Comparison of ENCODE assay signal across 11 cellular contexts in genomic region chr11:34308821-34309585, GRCh38. TPM values are rescaled to one million over a fixed set of nuclear protein-coding genes. Genes with fewer than 3 reads are reported as not detected.
DNase-seq lines count a peak whose midpoint lies in the region; ATAC-seq and TF ChIP-seq lines count a peak whose summit lies in the region.
"Had no signal": no experiment of that assay in that cellular context is flagged by ENCODE, and none has a peak within 500 bp of the region (broad histone marks: within the 10 kb centered on the region; RNA-seq: fewer than 3 reads in every experiment).

No MANE protein-coding gene starts in this region.

- peak; percentile 64 for DNase-seq in GM04504 (ENCODE audit: low read depth)
- DNase-seq in RWPE2 (ENCODE audit: low spot score): no peak
- DNase-seq in glomerular visceral epithelial cell (ENCODE audit: extremely low spot score): peak; percentile 61
- DNase-seq in NCI-H2107 treated with DMSO at 0.1 percent for 48 hours (lab: John Stamatoyannopoulos, UW; ENCODE audit: unreplicated experiment): no peak
- DNase-seq in activated CD4-positive, alpha-beta T cell treated with anti-CD3 and anti-CD28 coated beads for 4 hours: no peak
- no peak for DNase-seq in brain microvascular endothelial cell
- DNase-seq: COR-L47, erythroblast, KG1 had no signal

- H3K4me1 ChIP-seq in RWPE2 (ENCODE audit: insufficient read depth, poor library complexity, severe bottlenecking) (peaks cover 14% of the 10 kb centered on the region), skeletal muscle tissue (ENCODE audit: control insufficient read depth in 3 of 3, insufficient read depth in 3 of 3, low read length in 3 of 3) (peaks cover 44 to 64% (median 52%) of the 10 kb centered on the region in 3 donors)

- H3K36me3 ChIP-seq in RWPE2 (ENCODE audit: low read depth) (no peaks in the 10 kb centered on the region), skeletal muscle tissue (ENCODE audit: control insufficient read depth in 3 of 3, insufficient read depth in 3 of 3, low read length in 3 of 3) (no peaks in the 10 kb centered on the region), brain microvascular endothelial cell (replicated peaks) (no peaks in the 10 kb centered on the region)

- H3K9ac ChIP-seq in skeletal muscle tissue (ENCODE audit: low read depth in 1 of 3, low read length in 3 of 3): peak overlapping the region in 1 of 3 donors; percentile 60

- H3K9me3 ChIP-seq in RWPE2 (ENCODE audit: severe bottlenecking) (no peaks in the 10 kb centered on the region), skeletal muscle tissue (ENCODE audit: control insufficient read depth in 3 of 3, low read length in 3 of 3) (no peaks in the 10 kb centered on the region)

- H3K4me3 ChIP-seq in RWPE2 (ENCODE audit: severe bottlenecking) (no peak overlapping the region), skeletal muscle tissue (ENCODE audit: low read length in 3 of 3) (no peak overlapping the region), brain microvascular endothelial cell (ENCODE audit: low read depth, low read length) (no peak overlapping the region)

- H3K27ac ChIP-seq in RWPE2 (ENCODE audit: poor library complexity, severe bottlenecking) (peak overlapping the region; percentile 10), skeletal muscle tissue (ENCODE audit: low read depth, low read length) (peak overlapping the region; percentile 94), brain microvascular endothelial cell (no peak overlapping the region)

- ATAC-seq in RWPE2 (ENCODE audit: low read depth) (no peak), GM19463 (IDR thresholded peaks at IDR 0.05; ENCODE audit: unreplicated experiment) (no peak)

- in situ Hi-C loops in brain microvascular endothelial cell (cut with HindIII; ENCODE audit: low pct_ligation_motif_present, low sequenced_read_pairs): no loop called here

- TF ChIP-seq CTCF in RWPE2 (IDR thresholded peaks at IDR 0.05; ENCODE audit: poor library complexity, severe bottlenecking) (no peak), brain microvascular endothelial cell (IDR thresholded peaks at IDR 0.05; ENCODE audit: low read depth, low read length, missing control alignments) (no peak)

- H3K27me3 ChIP-seq in RWPE2 (ENCODE audit: insufficient read depth, poor library complexity, severe bottlenecking): no peaks in the 10 kb centered on the region
- H3K27me3 ChIP-seq in skeletal muscle tissue (ENCODE audit: control insufficient read depth in 3 of 3, insufficient read depth in 3 of 3, low read length in 3 of 3): no peaks in the 10 kb centered on the region
- H3K27me3 ChIP-seq in brain microvascular endothelial cell (replicated peaks): no peaks in the 10 kb centered on the region

RNA-seq across cellular contexts. Expression of gene ABTB2, which starts 48.8 kb away (rescaled TPM):
- total RNA-seq in skeletal muscle tissue: 6.3 TPM

Comparison
In these comparisons a context has a peak if more than half of its experiments do, and no peak if none do; other contexts are left out.
1. DNase-seq: peak in GM04504 (single experiment) and glomerular visceral epithelial cell (single experiment); none in RWPE2 (single experiment), NCI-H2107 treated with DMSO at 0.1 percent for 48 hours (single experiment), activated CD4-positive, alpha-beta T cell treated with anti-CD3 and anti-CD28 coated beads for 4 hours (0 of 2) and brain microvascular endothelial cell (single experiment).